ENCODE assay signal across 32 cellular contexts in genomic region chr5:55521903-55522302, GRCh38. TPM values are rescaled to one million over a fixed set of nuclear protein-coding genes. Genes with fewer than 3 reads are reported as not detected.
A peak's percentile ranks its signal among the peaks of the same experiment; 100 is the strongest.
DNase-seq lines count a peak whose midpoint lies in the region; ATAC-seq and TF ChIP-seq lines count a peak whose summit lies in the region.
"Had no signal": no experiment of that assay in that cellular context is flagged by ENCODE, and none has a peak within 500 bp of the region (broad histone marks: within the 10 kb centered on the region; RNA-seq: fewer than 3 reads in every experiment).

No MANE protein-coding gene starts in this region.

- no peak overlapping the region for H3K4me3 Mint-ChIP-seq in Caco-2 (ENCODE audit: unreplicated experiment)
- H3K4me3 Mint-ChIP-seq: activated CD4-positive, alpha-beta T cell treated with anti-CD3 and anti-CD28 coated beads, Interleukin-2, amount 10 ng/mL, durations not matched to agents 24 days and 14 days; activated naive CD8-positive, alpha-beta T cell treated with anti-CD3 and anti-CD28 coated beads for 36 hours; CD4-positive, alpha-beta memory T cell; endodermal cell; nephron progenitor cell had no signal

- CTCF ChIA-PET in Caco-2 (lab: Charles Lee) = interaction anchor here (0.6 kb wide), 1 partner anchor 212 kb away, joined by 3 read pairs; no protein-coding TSS in a partner anchor

- ATAC-seq in GM21423 (IDR thresholded peaks at IDR 0.05; ENCODE audit: unreplicated experiment) = no peak
- no peak for ATAC-seq in esophagus mucosa

- TF ChIP-seq CTCF in Caco-2 (IDR thresholded peaks at IDR 0.05; ENCODE audit: insufficient read depth in 1 of 2, low read depth in 1 of 2, low read length in 1 of 2, severe bottlenecking in 1 of 2, unreplicated experiment in 1 of 2) (no peak), neural cell (IDR thresholded peaks at IDR 0.05; ENCODE audit: poor library complexity, severe bottlenecking) (no peak)

- H3K27ac Mint-ChIP-seq in Caco-2 (ENCODE audit: unreplicated experiment) = peak overlapping the region; percentile 22
- H3K27ac Mint-ChIP-seq: activated CD4-positive, alpha-beta T cell treated with anti-CD3 and anti-CD28 coated beads, Interleukin-2, amount 10 ng/mL, durations not matched to agents 24 days and 14 days; activated naive CD8-positive, alpha-beta T cell treated with anti-CD3 and anti-CD28 coated beads for 36 hours; endodermal cell had no signal

- peaks cover 29% of the 10 kb centered on the region for H3K4me1 ChIP-seq in Caco-2

- DNase-seq in Caco-2 (no peak), NCI-H526 treated with DMSO at 0.1 percent for 48 hours (lab: John Stamatoyannopoulos, UW) (peak; percentile 8), dermis microvascular lymphatic vessel endothelial cell (ENCODE audit: low read depth in 2 of 2) (peak; percentile 45 to 82), LoVo (ENCODE audit: low spot score) (no peak)
- DNase-seq: activated CD4-positive, alpha-beta T cell treated with anti-CD3 and anti-CD28 coated beads, Interleukin-2, amount 10 ng/mL, durations not matched to agents 24 days and 14 days; activated effector memory CD4-positive, alpha-beta T cell treated with anti-CD3 and anti-CD28 coated beads, Interleukin-2, amount 50 U/mL, for 16 hours; activated naive CD8-positive, alpha-beta T cell treated with anti-CD3 and anti-CD28 coated beads for 36 hours; activated T-cell treated with anti-CD3 and anti-CD28 coated beads, Interleukin-2, amount 50 U/mL, for 1 hour; anterior cingulate cortex; CD4-positive, alpha-beta memory T cell; cortex of kidney; EL; endodermal cell; foreskin melanocyte; heart right ventricle; kidney; MM.1S; NCI-H1105 treated with DMSO at 0.1 percent for 48 hours; NCI-H187 treated with DMSO at 0.1 percent for 48 hours; NCI-H524 treated with DMSO at 0.1 percent for 48 hours; nephron progenitor cell; retina; stimulated activated naive CD4-positive, alpha-beta T cell; WERI-Rb-1 had no signal

- TF ChIP-seq RAD21 in neural cell (conservative IDR thresholded peaks at IDR 0.05) = no peak

- H3K9ac ChIP-seq in neural cell (ENCODE audit: low read length) = no peak overlapping the region
- H3K9ac ChIP-seq: KMS-11 had no signal

- no peak overlapping the region for H2AFZ ChIP-seq in neural cell (ENCODE audit: low read depth, low read length)

- no peak overlapping the region for H3K4me2 ChIP-seq in neural cell (ENCODE audit: low read length)
- H3K4me2 ChIP-seq: KMS-11, smooth muscle cell had no signal

- peaks cover 15% of the 10 kb centered on the region for H3K4me1 Mint-ChIP-seq in Caco-2 (ENCODE audit: low read depth, unreplicated experiment)

- intact Hi-C loops in Caco-2 (cut with micrococcal nuclease; ENCODE audit: unreplicated experiment) = loop anchor here (2.0 kb wide), 1 partner anchor 13 kb away; the partner anchor contains the start of gene PLPP1

- H3K27me3 Mint-ChIP-seq in Caco-2 (ENCODE audit: insufficient read depth, unreplicated experiment) = no peaks in the 10 kb centered on the region
- H3K27me3 Mint-ChIP-seq: activated CD4-positive, alpha-beta T cell treated with anti-CD3 and anti-CD28 coated beads, Interleukin-2, amount 10 ng/mL, durations not matched to agents 24 days and 14 days; activated naive CD8-positive, alpha-beta T cell treated with anti-CD3 and anti-CD28 coated beads for 36 hours; CD4-positive, alpha-beta memory T cell had no signal

- H3K36me3 Mint-ChIP-seq in Caco-2 (ENCODE audit: insufficient read depth, unreplicated experiment) = no peaks in the 10 kb centered on the region

- H3K9me2 ChIP-seq in neural cell (ENCODE audit: insufficient read depth, low read length) = no peaks in the 10 kb centered on the region

- no TSS peak for BruUV-seq in Caco-2 (replicated peaks; lab: Mats Ljungman, UMichigan)

- H3K27me3 ChIP-seq in Caco-2 (replicated peaks; ENCODE audit: control insufficient read depth, insufficient read depth, low read length) (no peaks in the 10 kb centered on the region), neural cell (ENCODE audit: insufficient read depth, low read depth, low read length) (no peaks in the 10 kb centered on the region)
- H3K27me3 ChIP-seq: cardiac muscle cell, heart right ventricle, suprapubic skin had no signal

- no peaks in the 10 kb centered on the region for H3K9me3 ChIP-seq in Caco-2
- no peaks in the 10 kb centered on the region for H3K9me3 ChIP-seq in neural cell (ENCODE audit: low read length)
- H3K9me3 ChIP-seq: heart right ventricle, suprapubic skin had no signal

- POLR2A ChIA-PET in Caco-2 (lab: Charles Lee) = interaction anchor here (0.6 kb wide), 1 partner anchor 113 kb away, joined by 3 read pairs; no protein-coding TSS in a partner anchor

- H3F3A ChIP-seq in neural cell (ENCODE audit: insufficient read depth, low read length, poor library complexity, severe bottlenecking) = no peaks in the 10 kb centered on the region

- H3K36me3 ChIP-seq in Caco-2 (ENCODE audit: control insufficient read depth, insufficient read depth, low read length) (no peaks in the 10 kb centered on the region; the same call in 1 of the 2 replicates), neural cell (ENCODE audit: insufficient read depth, low read length) (no peaks in the 10 kb centered on the region)
- H3K36me3 ChIP-seq: cardiac muscle cell, heart right ventricle, suprapubic skin, WERI-Rb-1 had no signal

- H3K4me3 ChIP-seq in Caco-2 (ENCODE audit: low read depth, low read length) (no peak overlapping the region), neural cell (ENCODE audit: low read length) (peak overlapping the region; percentile 42)
- H3K4me3 ChIP-seq: cardiac muscle cell, heart right ventricle, lung, smooth muscle cell, suprapubic skin had no signal

- no peaks in the 10 kb centered on the region for H3K9me3 Mint-ChIP-seq in Caco-2 (ENCODE audit: unreplicated experiment)
- H3K9me3 Mint-ChIP-seq: activated CD4-positive, alpha-beta T cell treated with anti-CD3 and anti-CD28 coated beads, Interleukin-2, amount 10 ng/mL, durations not matched to agents 24 days and 14 days; activated naive CD8-positive, alpha-beta T cell treated with anti-CD3 and anti-CD28 coated beads for 36 hours; CD4-positive, alpha-beta memory T cell; endodermal cell; nephron progenitor cell had no signal

- TF ChIP-seq EP300 in neural cell (conservative IDR thresholded peaks at IDR 0.05; ENCODE audit: poor library complexity, severe bottlenecking) = no peak

- peak overlapping the region; percentile 10 for H3K27ac ChIP-seq in neural cell (ENCODE audit: low read length)
- H3K27ac ChIP-seq: cardiac muscle cell, KMS-11, suprapubic skin, WERI-Rb-1 had no signal

- no peaks in the 10 kb centered on the region for H3K79me2 ChIP-seq in neural cell (replicated peaks; ENCODE audit: insufficient read depth, low read length)

- no peaks in the 10 kb centered on the region for H4K20me1 ChIP-seq in neural cell (ENCODE audit: insufficient read depth)

TF ChIP-seq in neural cell, 6 proteins besides CTCF, POLR2A, EP300 and RAD21:
- TF ChIP-seq EZH2 (IDR thresholded peaks at IDR 0.05; ENCODE audit: borderline replicate concordance, insufficient read depth, low read length, poor library complexity, severe bottlenecking) = no peak
- TF ChIP-seq MXI1 (conservative IDR thresholded peaks at IDR 0.05; ENCODE audit: poor library complexity, severe bottlenecking) = no peak
- no peak for TF ChIP-seq POLR2AphosphoS5 (IDR thresholded peaks at IDR 0.05)
- no peak for TF ChIP-seq SMC3 (conservative IDR thresholded peaks at IDR 0.05; ENCODE audit: poor library complexity)
- TF ChIP-seq TAF1 (IDR thresholded peaks at IDR 0.05; ENCODE audit: low read depth) = no peak
- TF ChIP-seq REST (IDR thresholded peaks at IDR 0.05; ENCODE audit: borderline replicate concordance) = no peak

RNA-seq across cellular contexts. Expression of gene PLPP1, which starts 12.9 kb away (rescaled TPM):
- 49.4 and 57.9 TPM in 2 replicates for total RNA-seq in Caco-2 (2022)
- total RNA-seq in dermis microvascular lymphatic vessel endothelial cell = 181 and 391 TPM in 2 replicates
- 33.9 and 42.9 TPM in 2 replicates for polyA plus RNA-seq in neural cell
- polyA minus RNA-seq in neural cell = 32.9 and 44.1 TPM in 2 replicates
- total RNA-seq in esophagus mucosa = 16.2 TPM

Comparison
In these comparisons a context has a peak if more than half of its experiments do, and no peak if none do; other contexts are left out.
1. DNase-seq: peak in NCI-H526 treated with DMSO at 0.1 percent for 48 hours (single experiment) and dermis microvascular lymphatic vessel endothelial cell (2 of 2); none in Caco-2 (0 of 2) and LoVo (single experiment).